8 cellular contexts compared by ENCODE assay signal in genomic region chr10:45250376-45251075, GRCh38.
A peak's percentile ranks its signal among the peaks of the same experiment; 100 is the strongest.
DNase-seq lines count a peak whose midpoint lies in the region; ATAC-seq, FAIRE-seq and TF ChIP-seq lines count a peak whose summit lies in the region.
"Not testable (repeated sequence)": the region's sequence is repeated elsewhere in the genome, so short reads cannot be mapped to it uniquely, and the experiment has no call there.

No MANE protein-coding gene starts in this region.

- not testable (repeated sequence) for H3K9me3 Mint-ChIP-seq in astrocyte (ENCODE audit: unreplicated experiment); stimulated activated memory B cell treated with anti-CD40 and anti-IgM and Interleukin-4, amounts not matched to agents 10 μg/mL and 1 μg/mL and 100 μg/mL, for 72 hours

- not testable (repeated sequence) for H3K4me1 ChIP-seq in HUES64 (ENCODE audit: insufficient read depth, low read length); Peyer's patch; astrocyte (ENCODE audit: insufficient read depth, low read length)

- not testable (repeated sequence) for H3K36me3 Mint-ChIP-seq in astrocyte (ENCODE audit: low read depth, unreplicated experiment); stimulated activated memory B cell treated with anti-CD40 and anti-IgM and Interleukin-4, amounts not matched to agents 10 μg/mL and 1 μg/mL and 100 μg/mL, for 72 hours

- not testable (repeated sequence) for H3K4me1 Mint-ChIP-seq in astrocyte (ENCODE audit: low read depth, unreplicated experiment)
- H3K4me1 Mint-ChIP-seq in stimulated activated memory B cell treated with anti-CD40 and anti-IgM and Interleukin-4, amounts not matched to agents 10 μg/mL and 1 μg/mL and 100 μg/mL, for 72 hours: peaks cover 40% of the 10 kb centered on the region

- ATAC-seq in GM21360 (IDR thresholded peaks at IDR 0.05; ENCODE audit: unreplicated experiment) (peak; percentile 65), HG02884 (IDR thresholded peaks at IDR 0.05; ENCODE audit: unreplicated experiment) (peak; percentile 44), left lobe of liver (peak; percentile 25)
- ATAC-seq in stimulated activated memory B cell treated with anti-CD40 and anti-IgM and Interleukin-4, amounts not matched to agents 10 μg/mL and 1 μg/mL and 100 μg/mL, for 72 hours: peak; percentile 96

- not testable (repeated sequence) for TF ChIP-seq CTCF in GM12865 (IDR thresholded peaks at IDR 0.05; ENCODE audit: insufficient read depth, low read depth, low read length, missing control alignments); astrocyte (IDR thresholded peaks at IDR 0.05; ENCODE audit: insufficient read depth, low read depth, low read length)
- TF ChIP-seq CTCF in Peyer's patch (IDR thresholded peaks at IDR 0.05): peak in 1 of 6 experiments; percentile 8

- H3K4me2 ChIP-seq in astrocyte (ENCODE audit: low read length): peak overlapping the region; percentile 52

- not testable (repeated sequence) for H3K9me3 ChIP-seq in HUES64 (ENCODE audit: insufficient read depth, low read depth, low read length); Peyer's patch; astrocyte (ENCODE audit: insufficient read depth, low read depth, low read length)

- peak overlapping the region; percentile 53 for H3K4me3 ChIP-seq in GM12865 (ENCODE audit: low read depth, low read length)
- peak overlapping the region; percentile 49 for H3K4me3 ChIP-seq in HUES64 (ENCODE audit: low read length)
- H3K4me3 ChIP-seq in Peyer's patch: peak overlapping the region in 2 of 4 donors; percentile 17 to 26
- not testable (repeated sequence) for H3K4me3 ChIP-seq in astrocyte (ENCODE audit: insufficient read depth, low read depth, low read length)

- H3K27ac ChIP-seq in HUES64 (ENCODE audit: low read depth, low read length); astrocyte (ENCODE audit: low read depth, low read length): not testable (repeated sequence)
- peak overlapping the region in 1 of 4 donors; percentile 61 for H3K27ac ChIP-seq in Peyer's patch

- H3K27ac Mint-ChIP-seq in astrocyte (ENCODE audit: unreplicated experiment): not testable (repeated sequence)
- H3K27ac Mint-ChIP-seq in stimulated activated memory B cell treated with anti-CD40 and anti-IgM and Interleukin-4, amounts not matched to agents 10 μg/mL and 1 μg/mL and 100 μg/mL, for 72 hours: peak overlapping the region; percentile 92

- not testable (repeated sequence) for H3K79me2 ChIP-seq in astrocyte (ENCODE audit: insufficient read depth, low read length)

- not testable (repeated sequence) for TF ChIP-seq POLR2A in Peyer's patch (IDR thresholded peaks at IDR 0.05)

- WGBS in HUES64: 88% methylated on average over 15 of the region's 15 CpGs

- H2AFZ ChIP-seq in astrocyte (ENCODE audit: low read depth, low read length): not testable (repeated sequence)

- peak; percentile 86 for DNase-seq in GM12865 (ENCODE audit: low read depth)
- peak in 2 of 3 donors; percentile 53 to 64 for DNase-seq in Peyer's patch
- not testable (repeated sequence) for DNase-seq in astrocyte (ENCODE audit: low read depth); left lobe of liver (ENCODE audit: low spot score)

- not testable (repeated sequence) for H4K20me1 ChIP-seq in astrocyte (ENCODE audit: insufficient read depth, low read length)

- peak overlapping the region; percentile 83 for H3K4me3 Mint-ChIP-seq in astrocyte (ENCODE audit: unreplicated experiment)
- H3K4me3 Mint-ChIP-seq in stimulated activated memory B cell treated with anti-CD40 and anti-IgM and Interleukin-4, amounts not matched to agents 10 μg/mL and 1 μg/mL and 100 μg/mL, for 72 hours: peak overlapping the region; percentile 88

- FAIRE-seq in astrocyte (lab: Jason Lieb, UNC): not testable (repeated sequence)

- not testable (repeated sequence) for H3K9ac ChIP-seq in HUES64 (ENCODE audit: low read depth, low read length); astrocyte (ENCODE audit: low read length)

- not testable (repeated sequence) for H3K27me3 Mint-ChIP-seq in astrocyte (ENCODE audit: low read depth, unreplicated experiment); stimulated activated memory B cell treated with anti-CD40 and anti-IgM and Interleukin-4, amounts not matched to agents 10 μg/mL and 1 μg/mL and 100 μg/mL, for 72 hours

- H3K36me3 ChIP-seq in HUES64 (ENCODE audit: insufficient read depth, low read length); Peyer's patch; astrocyte (ENCODE audit: insufficient read depth, low read length): not testable (repeated sequence)

- H3K27me3 ChIP-seq in HUES64 (ENCODE audit: insufficient read depth, low read length); Peyer's patch; astrocyte (ENCODE audit: insufficient read depth, low read length): not testable (repeated sequence)

Comparison
In these comparisons a context has a peak if more than half of its experiments do, and no peak if none do; other contexts are left out.
1. ATAC-seq: peak in every context shown above with its lines; median percentile 96 in stimulated activated memory B cell treated with anti-CD40 and anti-IgM and Interleukin-4, amounts not matched to agents 10 μg/mL and 1 μg/mL and 100 μg/mL, for 72 hours; 65 in GM21360; 44 in HG02884; 25 in left lobe of liver.